Comparison of ENCODE assay signal across 24 cellular contexts in genomic region chr2:206647985-206648384, GRCh38. TPM values are rescaled to one million over a fixed set of nuclear protein-coding genes. Genes with fewer than 3 reads are reported as not detected.
"Had no signal": no experiment of that assay in that cellular context is flagged by ENCODE, and none has a peak within 500 bp of the region (broad histone marks: within the 10 kb centered on the region; RNA-seq: fewer than 3 reads in every experiment).

No MANE protein-coding gene starts in this region.

- H3K27me3 ChIP-seq: right atrium auricular region, tibial artery had no signal

- ATAC-seq: activated CD8-positive, alpha-beta T cell treated with anti-CD3 and anti-CD28 coated beads for 36 hours; activated T-cell treated with anti-CD3 and anti-CD28 coated beads, Interleukin-2, amount 50 U/mL, for 4 hours; esophagus mucosa; lower lobe of right lung; WTC11 had no signal

- H3K27ac ChIP-seq: adrenal gland, lower lobe of right lung, right atrium auricular region, skin epidermis, tibial artery had no signal

- H3K36me3 ChIP-seq: adrenal gland, lower lobe of right lung, right atrium auricular region, tibial artery had no signal

- DNase-seq: activated CD4-positive, alpha-beta T cell treated with anti-CD3 and anti-CD28 coated beads for 4 hours; activated CD8-positive, alpha-beta T cell treated with anti-CD3 and anti-CD28 coated beads for 36 hours; activated effector memory CD4-positive, alpha-beta T cell treated with Interleukin-2 at 50 U/mL for 16 hours; activated naive CD4-positive, alpha-beta T cell treated with anti-CD3 and anti-CD28 coated beads, Interleukin-2, amount 50 U/mL, for 16 hours; activated T-cell treated with anti-CD3 and anti-CD28 coated beads, Interleukin-2, amount 50 U/mL, for 4 hours; adrenal gland; foreskin melanocyte; lower lobe of right lung; nephron progenitor cell; occipital lobe; stimulated activated CD4-positive, alpha-beta T cell treated with anti-CD3 and anti-CD28 coated beads, Interleukin-15, amount 100 ng/mL, for 24 hours; stimulated activated CD4-positive, alpha-beta T cell treated with anti-CD3 and anti-CD28 coated beads, Interleukin-4, amount 100 ng/mL, for 24 hours; stimulated activated naive CD4-positive, alpha-beta T cell; T-helper 2 cell; tibial artery had no signal

- H3K9me3 ChIP-seq: adrenal gland, lower lobe of right lung, right atrium auricular region, tibial artery had no signal

- H3K4me1 ChIP-seq: adrenal gland, lower lobe of right lung, right atrium auricular region, tibial artery had no signal

- FAIRE-seq: colon, endometrium had no signal

- H3K4me3 ChIP-seq: adrenal gland, lower lobe of right lung, right atrium auricular region, skin epidermis, tibial artery had no signal

RNA-seq across cellular contexts. Expression of gene FAM237A, which starts 5.7 kb away (rescaled TPM):
- total RNA-seq: activated CD8-positive, alpha-beta T cell treated with anti-CD3 and anti-CD28 coated beads for 36 hours; activated T-cell treated with anti-CD3 and anti-CD28 coated beads, Interleukin-2, amount 50 U/mL, for 4 hours; adrenal gland; esophagus mucosa; lower lobe of right lung; mesothelial cell of epicardium; occipital lobe; posterior vena cava; right atrium auricular region; subcutaneous adipose tissue; WTC11 had no signal
- polyA plus RNA-seq: adrenal gland had no signal
